In the genomic region with DNA sequence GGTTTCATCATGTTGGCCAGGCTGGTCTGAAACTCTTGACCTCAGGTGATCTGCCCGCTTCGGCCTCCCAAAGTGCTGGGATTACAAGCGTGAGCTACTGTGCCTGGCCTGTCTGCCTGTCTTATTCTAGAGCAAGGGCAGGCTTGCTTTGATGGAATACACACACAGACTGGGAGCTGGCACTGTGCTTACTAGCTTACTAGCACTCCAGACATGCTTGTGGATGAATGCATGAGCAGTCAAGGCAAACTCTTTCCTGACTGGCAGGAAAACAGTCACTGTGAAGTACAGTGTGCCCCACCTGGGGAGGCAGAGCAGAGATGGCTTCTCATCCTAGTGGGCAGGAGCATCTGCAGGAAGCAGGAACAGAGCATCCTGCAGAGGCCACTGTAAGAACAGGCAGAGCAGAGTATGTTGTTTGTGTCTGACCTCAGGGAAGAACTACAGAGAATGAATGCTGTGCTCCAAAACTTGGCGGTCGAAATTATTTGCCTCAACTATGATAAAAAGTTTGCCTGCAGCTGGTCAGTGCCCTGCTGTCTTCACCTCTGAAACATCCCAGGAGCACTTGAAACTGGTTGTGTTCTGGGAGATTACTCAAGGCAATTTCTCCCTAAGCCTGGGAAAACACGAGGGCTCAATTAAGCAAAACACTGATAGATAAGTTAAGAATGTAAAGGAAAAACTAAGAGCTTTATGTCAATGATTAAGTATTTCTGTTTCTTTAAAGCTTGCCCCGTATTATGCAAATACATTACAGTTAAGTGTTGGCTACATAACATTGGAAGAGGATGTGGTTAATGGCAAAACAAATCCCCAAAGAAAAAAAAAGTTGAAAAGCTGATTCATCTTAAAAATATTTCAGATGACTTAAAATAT, we compare ENCODE assay signal across 8 cellular contexts.
DNase-seq lines count a peak whose midpoint lies in the region; ATAC-seq, FAIRE-seq and TF ChIP-seq lines count a peak whose summit lies in the region.

No MANE protein-coding gene starts in this region.

- no peak for FAIRE-seq in HepG2 (lab: Jason Lieb, UNC)

- no peak for TF ChIP-seq POLR2A in HepG2 (IDR thresholded peaks at IDR 0.05; ENCODE audit: insufficient read depth in 1 of 2, low read depth in 2 of 2, low read length in 2 of 2)

- in situ Hi-C loops in HepG2 (cut with HindIII; ENCODE audit: extremely low pct_ligation_motif_present, low pct_unique_long_range_greater_than_20kb): no loop called here

- no peak overlapping the region for H3K9ac ChIP-seq in HepG2 (ENCODE audit: insufficient read depth, low read depth, low read length)

- peak; percentile 29; the same call in 1 of the 3 replicates for ATAC-seq in HepG2

- no peak overlapping the region for H2AFZ ChIP-seq in HepG2 (ENCODE audit: low read length)

- H3K27ac Mint-ChIP-seq in brain: peak overlapping the region in 2 of 5 experiments; percentile 39 to 46
- H3K27ac Mint-ChIP-seq in CD4-positive, alpha-beta memory T cell: no peak overlapping the region
- no peak overlapping the region for H3K27ac Mint-ChIP-seq in activated CD4-positive, alpha-beta T cell treated with anti-CD3 and anti-CD28 coated beads, Interleukin-2, amount 10 ng/mL, durations not matched to agents 24 days and 14 days

- CTCF ChIA-PET in AG04449 (lab: Yijun Ruan, JAX) (interaction anchor here (0.6 to 10.0 kb wide), 14 partner anchors 9 to 544 kb away, joined by 3 to 81 read pairs (median 4); no protein-coding TSS in a partner anchor), HepG2 (lab: Yijun Ruan, JAX; ENCODE audit: low intra/inter-chr PET ratio, low total read pairs) (no interaction called here)
- CTCF ChIA-PET in CD4-positive, alpha-beta memory T cell (lab: Charles Lee; ENCODE audit: partially characterized antibody): no interaction called here

- H3K4me2 ChIP-seq in HepG2 (ENCODE audit: low read depth, low read length): no peak overlapping the region

- peaks cover 12% of the 10 kb centered on the region for H3K4me1 Mint-ChIP-seq in brain
- peaks cover 0 to 1% (median 0%) of the 10 kb centered on the region in 4 donors for H3K4me1 Mint-ChIP-seq in CD4-positive, alpha-beta memory T cell
- peaks cover 6% of the 10 kb centered on the region for H3K4me1 Mint-ChIP-seq in activated CD4-positive, alpha-beta T cell treated with anti-CD3 and anti-CD28 coated beads, Interleukin-2, amount 10 ng/mL, durations not matched to agents 24 days and 14 days

- TF ChIP-seq RAD21 in HepG2 (CRISPR knock-in tag; IDR thresholded peaks at IDR 0.05): no peak

- H3K4me1 ChIP-seq in HepG2 (ENCODE audit: insufficient read depth, low read length): no peaks in the 10 kb centered on the region
- H3K4me1 ChIP-seq in CD4-positive, alpha-beta memory T cell (ENCODE audit: insufficient read depth, low read length): no peaks in the 10 kb centered on the region

- H3K27me3 ChIP-seq in HL-60 (ENCODE audit: insufficient read depth, poor library complexity, severe bottlenecking) (no peaks in the 10 kb centered on the region), HepG2 (ENCODE audit: control insufficient read depth in 1 of 2, insufficient read depth in 2 of 2, low read length in 2 of 2) (peaks cover 0 to 10% of the 10 kb centered on the region in 2 experiments; a peak in 1 of 5 replicates)
- no peaks in the 10 kb centered on the region for H3K27me3 ChIP-seq in CD4-positive, alpha-beta memory T cell (ENCODE audit: insufficient read depth, low read length)

- no peaks in the 10 kb centered on the region for H3K36me3 ChIP-seq in HepG2 (replicated peaks in 1 of 2; ENCODE audit: control insufficient read depth in 1 of 2, insufficient read depth in 2 of 2, low read length in 2 of 2)
- no peaks in the 10 kb centered on the region for H3K36me3 ChIP-seq in CD4-positive, alpha-beta memory T cell (ENCODE audit: insufficient read depth, low read length)

- no peaks in the 10 kb centered on the region for H3K36me3 Mint-ChIP-seq in brain
- no peaks in the 10 kb centered on the region for H3K36me3 Mint-ChIP-seq in CD4-positive, alpha-beta memory T cell
- no peaks in the 10 kb centered on the region for H3K36me3 Mint-ChIP-seq in activated CD4-positive, alpha-beta T cell treated with anti-CD3 and anti-CD28 coated beads, Interleukin-2, amount 10 ng/mL, durations not matched to agents 24 days and 14 days (ENCODE audit: low read depth)

- TF ChIP-seq EP300 in HepG2 (IDR thresholded peaks at IDR 0.05; ENCODE audit: low read depth in 2 of 2, low read length in 2 of 2) (no peak), HepG2 (CRISPR knock-in tag; IDR thresholded peaks at IDR 0.05; ENCODE audit: borderline replicate concordance) (no peak)

- peak; percentile 70 for TF ChIP-seq CTCF in AG04449 (IDR thresholded peaks at IDR 0.05; ENCODE audit: insufficient read depth, low read length, missing control alignments)
- TF ChIP-seq CTCF in HL-60 (IDR thresholded peaks at IDR 0.05; ENCODE audit: insufficient read depth, low read length): no peak
- peak; percentile 35 to 40 for TF ChIP-seq CTCF in brain (conservative IDR thresholded peaks at IDR 0.05)
- peak; percentile 25 for TF ChIP-seq CTCF in HepG2 (CRISPR knock-in tag; IDR thresholded peaks at IDR 0.05)

- POLR2A ChIA-PET in AG04449 (lab: Yijun Ruan, JAX) (interaction anchor here (0.6 to 1.4 kb wide), 5 partner anchors 10 to 504 kb away, joined by 3 read pairs; no protein-coding TSS in a partner anchor), HepG2 (lab: Yijun Ruan, JAX) (no interaction called here)
- POLR2A ChIA-PET in CD4-positive, alpha-beta memory T cell (lab: Charles Lee; ENCODE audit: partially characterized antibody): no interaction called here

- no peaks in the 10 kb centered on the region for H3K9me3 Mint-ChIP-seq in brain
- no peaks in the 10 kb centered on the region for H3K9me3 Mint-ChIP-seq in CD4-positive, alpha-beta memory T cell
- no peaks in the 10 kb centered on the region for H3K9me3 Mint-ChIP-seq in activated CD4-positive, alpha-beta T cell treated with anti-CD3 and anti-CD28 coated beads, Interleukin-2, amount 10 ng/mL, durations not matched to agents 24 days and 14 days

- H3K4me3 ChIP-seq in AG04449 (ENCODE audit: low read depth, low read length): no peak overlapping the region
- no peak overlapping the region for H3K4me3 ChIP-seq in HL-60 (replicated peaks; ENCODE audit: insufficient read depth, low read length)
- H3K4me3 ChIP-seq in HepG2 (replicated peaks in 1 of 3; ENCODE audit: insufficient read depth in 1 of 3, low read depth in 2 of 3, low read length in 3 of 3): no peak overlapping the region
- no peak overlapping the region for H3K4me3 ChIP-seq in CD4-positive, alpha-beta memory T cell (ENCODE audit: low read length in 2 of 2)

- 49% methylated on average over 7 of the region's 7 CpGs for WGBS in HepG2 (ENCODE audit: low lambda C conversion rate)

- H3K79me2 ChIP-seq in HepG2 (ENCODE audit: insufficient read depth, low read length): no peaks in the 10 kb centered on the region

- H3K27me3 Mint-ChIP-seq in brain: no peaks in the 10 kb centered on the region
- peaks cover 3% of the 10 kb centered on the region in 2 donors for H3K27me3 Mint-ChIP-seq in CD4-positive, alpha-beta memory T cell
- H3K27me3 Mint-ChIP-seq in activated CD4-positive, alpha-beta T cell treated with anti-CD3 and anti-CD28 coated beads, Interleukin-2, amount 10 ng/mL, durations not matched to agents 24 days and 14 days: peaks cover 4% of the 10 kb centered on the region

- H3K4me3 Mint-ChIP-seq in brain: no peak overlapping the region
- no peak overlapping the region for H3K4me3 Mint-ChIP-seq in CD4-positive, alpha-beta memory T cell
- H3K4me3 Mint-ChIP-seq in activated CD4-positive, alpha-beta T cell treated with anti-CD3 and anti-CD28 coated beads, Interleukin-2, amount 10 ng/mL, durations not matched to agents 24 days and 14 days: no peak overlapping the region

- DNase-seq in AG04449 (ENCODE audit: low read depth, low spot score) (peak; percentile 98), HL-60 (ENCODE audit: low read depth in 1 of 2, low spot score in 1 of 2) (no peak), HepG2 (ENCODE audit: low spot score) (no peak), GF-D8 (lab: John Stamatoyannopoulos, UW) (no peak), midbrain (lab: John Stamatoyannopoulos, UW) (no peak)
- no peak for DNase-seq in CD4-positive, alpha-beta memory T cell
- DNase-seq in activated CD4-positive, alpha-beta T cell treated with anti-CD3 and anti-CD28 coated beads, Interleukin-2, amount 10 ng/mL, durations not matched to agents 24 days and 14 days: no peak

- peak overlapping the region; percentile 54 for H3K27ac ChIP-seq in HL-60 (replicated peaks)
- H3K27ac ChIP-seq in HepG2 (ENCODE audit: extremely low read length, insufficient read depth, low read length): no peak overlapping the region
- no peak overlapping the region for H3K27ac ChIP-seq in CD4-positive, alpha-beta memory T cell (ENCODE audit: low read depth, low read length)

- no peaks in the 10 kb centered on the region for H3K9me3 ChIP-seq in HepG2 (ENCODE audit: low read length)
- no peaks in the 10 kb centered on the region for H3K9me3 ChIP-seq in CD4-positive, alpha-beta memory T cell (ENCODE audit: control insufficient read depth in 1 of 2, low read length in 2 of 2)

- no TSS peak for BruUV-seq in HepG2 (replicated peaks; lab: Mats Ljungman, UMichigan)

- no peaks in the 10 kb centered on the region for H4K20me1 ChIP-seq in HepG2 (ENCODE audit: insufficient read depth, low read length)

- intact Hi-C loops in HepG2 (cut with micrococcal nuclease; ENCODE audit: unreplicated experiment): no loop called here
- intact Hi-C loops in CD4-positive, alpha-beta memory T cell (cut with micrococcal nuclease): no loop called here
- intact Hi-C loops in activated CD4-positive, alpha-beta T cell treated with anti-CD3 and anti-CD28 coated beads, Interleukin-2, amount 10 ng/mL, durations not matched to agents 24 days and 14 days (cut with micrococcal nuclease): no loop called here

TF ChIP-seq in HepG2, 621 proteins besides CTCF, POLR2A, EP300 and RAD21:
- TF ChIP-seq STAG1 (CRISPR knock-in tag; IDR thresholded peaks at IDR 0.05): peak; percentile 39
- TF ChIP-seq, protein P1, sequence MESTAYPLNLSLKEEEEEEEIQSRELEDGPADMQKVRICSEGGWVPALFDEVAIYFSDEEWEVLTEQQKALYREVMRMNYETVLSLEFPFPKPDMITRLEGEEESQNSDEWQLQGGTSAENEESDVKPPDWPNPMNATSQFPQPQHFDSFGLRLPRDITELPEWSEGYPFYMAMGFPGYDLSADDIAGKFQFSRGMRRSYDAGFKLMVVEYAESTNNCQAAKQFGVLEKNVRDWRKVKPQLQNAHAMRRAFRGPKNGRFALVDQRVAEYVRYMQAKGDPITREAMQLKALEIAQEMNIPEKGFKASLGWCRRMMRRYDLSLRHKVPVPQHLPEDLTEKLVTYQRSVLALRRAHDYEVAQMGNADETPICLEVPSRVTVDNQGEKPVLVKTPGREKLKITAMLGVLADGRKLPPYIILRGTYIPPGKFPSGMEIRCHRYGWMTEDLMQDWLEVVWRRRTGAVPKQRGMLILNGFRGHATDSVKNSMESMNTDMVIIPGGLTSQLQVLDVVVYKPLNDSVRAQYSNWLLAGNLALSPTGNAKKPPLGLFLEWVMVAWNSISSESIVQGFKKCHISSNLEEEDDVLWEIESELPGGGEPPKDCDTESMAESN (CRISPR knock-in tag; conservative IDR thresholded peaks at IDR 0.05): no peak
